9 cellular contexts compared by ENCODE assay signal in genomic region chr10:68231106-68231901, GRCh38. TPM values are rescaled to one million over a fixed set of nuclear protein-coding genes. Genes with fewer than 3 reads are reported as not detected.
A peak's percentile ranks its signal among the peaks of the same experiment; 100 is the strongest.
DNase-seq lines count a peak whose midpoint lies in the region; ATAC-seq, FAIRE-seq and TF ChIP-seq lines count a peak whose summit lies in the region.
"Had no signal": no experiment of that assay in that cellular context is flagged by ENCODE, and none has a peak within 500 bp of the region (broad histone marks: within the 10 kb centered on the region; RNA-seq: fewer than 3 reads in every experiment).

No MANE protein-coding gene starts in this region.

- H4K20me1 ChIP-seq in H9 (ENCODE audit: control insufficient read depth, insufficient read depth, insufficient read length) (no peaks in the 10 kb centered on the region), keratinocyte (ENCODE audit: control insufficient read depth, extremely low read depth, insufficient read depth, low read length) (no peaks in the 10 kb centered on the region), smooth muscle cell (ENCODE audit: low read depth) (no peaks in the 10 kb centered on the region)

- H3K27me3 ChIP-seq in H9 (ENCODE audit: insufficient read depth, low read length), result no peaks in the 10 kb centered on the region; the same call in 1 of the 2 replicates
- H3K27me3 ChIP-seq in keratinocyte (ENCODE audit: control insufficient read depth, extremely low read depth, insufficient read depth, low read length), result no peaks in the 10 kb centered on the region
- H3K27me3 ChIP-seq in smooth muscle cell (ENCODE audit: low read depth), result peaks cover 22% of the 10 kb centered on the region

- H3T11ph ChIP-seq in H9 (ENCODE audit: low read length), result no peak overlapping the region

- no peak overlapping the region for H3K4ac ChIP-seq in H9 (ENCODE audit: low read depth, low read length)

- H3K27ac Mint-ChIP-seq in H9, result peak overlapping the region in 2 of 3 experiments; percentile 52 to 92; a peak in 1 of 7 replicates
- H3K27ac Mint-ChIP-seq in central memory CD8-positive, alpha-beta T cell (ENCODE audit: low read depth), result no peak overlapping the region

- no peak overlapping the region for H4K91ac ChIP-seq in H9 (ENCODE audit: insufficient read length, low read depth, low read length)

- H3K4me1 ChIP-seq in H9 (ENCODE audit: insufficient read depth, low read length) (no peaks in the 10 kb centered on the region; the same call in 1 of the 2 replicates), keratinocyte (ENCODE audit: control insufficient read depth, extremely low read depth, insufficient read depth, low read length) (peaks cover 4% of the 10 kb centered on the region), smooth muscle cell (ENCODE audit: low read depth) (peaks cover 13% of the 10 kb centered on the region)

- FAIRE-seq in keratinocyte (lab: Jason Lieb, UNC), result no peak

- peak overlapping the region; percentile 61 for H3K18ac ChIP-seq in H9 (ENCODE audit: insufficient read length, low read depth, low read length)

- no peak for ATAC-seq in central memory CD8-positive, alpha-beta T cell (replicated peaks; ENCODE audit: extremely low read depth, poor library complexity, severe bottlenecking)

- H2BK5ac ChIP-seq in H9 (ENCODE audit: insufficient read length, low read length), result no peak overlapping the region

- H2AK5ac ChIP-seq in H9 (ENCODE audit: insufficient read length, low read length), result no peak overlapping the region

- H3K56ac ChIP-seq in H9 (ENCODE audit: insufficient read length, low read depth, low read length), result no peak overlapping the region

- H3K4me3 Mint-ChIP-seq in H9, result peak overlapping the region; percentile 78 to 82
- peak overlapping the region; percentile 63 for H3K4me3 Mint-ChIP-seq in central memory CD8-positive, alpha-beta T cell

- H3K9me1 ChIP-seq in keratinocyte (ENCODE audit: control insufficient read depth, extremely low read depth, insufficient read depth, low read length), result no peaks in the 10 kb centered on the region

- H3K36me3 Mint-ChIP-seq in H9 (ENCODE audit: insufficient read depth in 1 of 3, low read depth in 3 of 3), result no peaks in the 10 kb centered on the region
- no peaks in the 10 kb centered on the region for H3K36me3 Mint-ChIP-seq in central memory CD8-positive, alpha-beta T cell (ENCODE audit: insufficient read depth)

- peaks cover 3% of the 10 kb centered on the region for H3F3A ChIP-seq in smooth muscle cell (ENCODE audit: low read depth)

- H3K9me3 ChIP-seq in H9 (ENCODE audit: control insufficient read depth, low read depth, low read length), result no peaks in the 10 kb centered on the region
- no peaks in the 10 kb centered on the region for H3K9me3 ChIP-seq in keratinocyte (ENCODE audit: control insufficient read depth, low read depth, low read length)
- H3K9me3 ChIP-seq in smooth muscle cell (replicated peaks; ENCODE audit: low read depth), result no peaks in the 10 kb centered on the region

- TF ChIP-seq CTCF in GM12873 (IDR thresholded peaks at IDR 0.05; ENCODE audit: insufficient read depth, low read depth, low read length, missing control alignments), result peak; percentile 33
- peak; percentile 22; the same call in 1 of the 3 replicates for TF ChIP-seq CTCF in H9 (conservative IDR thresholded peaks at IDR 0.05)
- peak; percentile 23; the same call in 1 of the 2 replicates for TF ChIP-seq CTCF in LNCaP clone FGC (IDR thresholded peaks at IDR 0.05; ENCODE audit: control insufficient read depth, extremely low read depth, insufficient read depth)
- TF ChIP-seq CTCF in keratinocyte (optimal IDR thresholded peaks at IDR 0.05 in 1 of 3, IDR thresholded peaks at IDR 0.05 in 1 of 3, conservative IDR thresholded peaks at IDR 0.05 in 1 of 3; ENCODE audit: extremely low read depth in 1 of 3, insufficient read depth in 2 of 3, low read length in 3 of 3), result peak in 1 of 3 experiments; percentile 51
- no peak for TF ChIP-seq CTCF in smooth muscle cell (IDR thresholded peaks at IDR 0.05; ENCODE audit: borderline replicate concordance, insufficient read depth, poor library complexity, severe bottlenecking)

- no peak overlapping the region for H4K5ac ChIP-seq in H9 (ENCODE audit: insufficient read length, low read depth, low read length)

- H3K36me3 ChIP-seq in keratinocyte (ENCODE audit: control insufficient read depth in 2 of 2, extremely low read depth in 1 of 2, insufficient read depth in 2 of 2, low read length in 2 of 2) (no peaks in the 10 kb centered on the region), smooth muscle cell (ENCODE audit: low read depth) (no peaks in the 10 kb centered on the region)

- peak overlapping the region; percentile 72 for H3K4me2 ChIP-seq in H9 (ENCODE audit: insufficient read depth, insufficient read length, low read length)
- H3K4me2 ChIP-seq in keratinocyte (ENCODE audit: control insufficient read depth, extremely low read depth, insufficient read depth, low read depth, low read length), result peak overlapping the region; percentile 80
- peak overlapping the region; percentile 97 for H3K4me2 ChIP-seq in smooth muscle cell

- H2BK12ac ChIP-seq in H9 (ENCODE audit: insufficient read length, low read depth, low read length), result no peak overlapping the region

- DNase-seq in H9 (peak; percentile 82), LNCaP clone FGC (ENCODE audit: low read depth) (no peak), SW 1271 (lab: John Stamatoyannopoulos, UW) (peak; percentile 39 to 64), keratinocyte (ENCODE audit: low read depth, low spot score) (no peak), smooth muscle cell (lab: John Stamatoyannopoulos, UW; ENCODE audit: unreplicated experiment) (peak; percentile 41), AML-193 (lab: John Stamatoyannopoulos, UW) (no peak)
- DNase-seq in central memory CD8-positive, alpha-beta T cell (ENCODE audit: low spot score in 2 of 2), result no peak

- peak overlapping the region; percentile 58 for H3K9ac ChIP-seq in H9 (ENCODE audit: extremely low read depth, insufficient read length, low read length)
- H3K9ac ChIP-seq in keratinocyte (ENCODE audit: control insufficient read depth, extremely low read depth, insufficient read depth, low read length), result peak overlapping the region; percentile 65
- no peak overlapping the region for H3K9ac ChIP-seq in smooth muscle cell (ENCODE audit: low read depth)

- no peak overlapping the region for H2BK20ac ChIP-seq in H9 (ENCODE audit: low read depth, low read length, poor library complexity, severe bottlenecking)

- WGBS in H9 (ENCODE audit: extremely low coverage, insufficient read length, low lambda C conversion rate), result no CpG with 5 or more reads among the region's 83 CpGs
- WGBS in smooth muscle cell (ENCODE audit: low lambda C conversion rate), result 1% methylated on average over 82 of the region's 83 CpGs

- H3K79me1 ChIP-seq in H9 (ENCODE audit: insufficient read depth, low read depth, low read length, poor library complexity, severe bottlenecking), result no peaks in the 10 kb centered on the region

- no peak overlapping the region for H2BK15ac ChIP-seq in H9 (ENCODE audit: low read depth, low read length)

- H4K8ac ChIP-seq in H9 (replicated peaks; ENCODE audit: insufficient read length, low read depth, low read length), result no peak overlapping the region

- H2AFZ ChIP-seq in H9 (ENCODE audit: low read length), result no peak overlapping the region
- peak overlapping the region; percentile 98 for H2AFZ ChIP-seq in keratinocyte (ENCODE audit: control insufficient read depth, low read length)
- peak overlapping the region; percentile 93 for H2AFZ ChIP-seq in smooth muscle cell (ENCODE audit: low read depth)

- H3K23ac ChIP-seq in H9 (ENCODE audit: insufficient read length, low read depth, low read length), result no peak overlapping the region

- H3K4me3 ChIP-seq in LNCaP clone FGC (ENCODE audit: low read depth, low read length) (peak overlapping the region; percentile 45), keratinocyte (ENCODE audit: control insufficient read depth in 2 of 3, extremely low read depth in 1 of 3, insufficient read depth in 2 of 3, low read depth in 1 of 3, low read length in 3 of 3) (peak overlapping the region; percentile 49 to 70 (median 69)), smooth muscle cell (peak overlapping the region; percentile 54)

- no peak overlapping the region for H3K27ac ChIP-seq in H9 (ENCODE audit: insufficient read length, low read depth, low read length)
- no peak overlapping the region for H3K27ac ChIP-seq in keratinocyte (ENCODE audit: control insufficient read depth, insufficient read depth, low read length)
- H3K27ac ChIP-seq in smooth muscle cell (ENCODE audit: low read depth), result no peak overlapping the region

- H3K9me3 Mint-ChIP-seq in H9, result no peaks in the 10 kb centered on the region
- no peaks in the 10 kb centered on the region for H3K9me3 Mint-ChIP-seq in central memory CD8-positive, alpha-beta T cell

- dilution Hi-C loops in keratinocyte (cut with MboI; ENCODE audit: extremely low pct_ligation_motif_present, low sequenced_read_pairs), result no loop called here

- peaks cover 10 to 11% of the 10 kb centered on the region in 2 experiments for H3K4me1 Mint-ChIP-seq in H9
- peaks cover 10% of the 10 kb centered on the region for H3K4me1 Mint-ChIP-seq in central memory CD8-positive, alpha-beta T cell

- H3K27me3 Mint-ChIP-seq in H9 (ENCODE audit: low read depth), result peaks cover 49% of the 10 kb centered on the region
- H3K27me3 Mint-ChIP-seq in central memory CD8-positive, alpha-beta T cell, result peaks cover 55% of the 10 kb centered on the region

- H3K23me2 ChIP-seq in H9 (ENCODE audit: insufficient read length, low read depth, low read length, poor library complexity, severe bottlenecking), result peaks cover 8% of the 10 kb centered on the region

- peak overlapping the region; percentile 86 for H3K14ac ChIP-seq in H9 (ENCODE audit: insufficient read depth, low read length)

- H3K79me2 ChIP-seq in H9 (ENCODE audit: insufficient read depth, low read length) (no peaks in the 10 kb centered on the region), keratinocyte (ENCODE audit: control insufficient read depth, insufficient read depth, low read length) (no peaks in the 10 kb centered on the region), smooth muscle cell (ENCODE audit: low read depth) (no peaks in the 10 kb centered on the region)

- no peak overlapping the region for H2BK120ac ChIP-seq in H9 (ENCODE audit: low read depth, low read length, poor library complexity, severe bottlenecking)

RNA-seq across cellular contexts. Expression of gene ATOH7, which starts 0.6 kb away (rescaled TPM):
- total RNA-seq in H9 (2021), result 0.20 and 0.29 TPM in 2 replicates
- 0.04 to 0.07 TPM in 2 of 3 replicates, not detected in the other for polyA plus RNA-seq in keratinocyte
- polyA plus RNA-seq in keratinocyte (2011; ENCODE audit: low read depth), result not detected
- 0.05 TPM in 1 of 2 replicates, not detected in the other for polyA plus RNA-seq in keratinocyte (2011; cell fraction: cytosol; rRNA removed)
- polyA plus RNA-seq in keratinocyte (2011; cell fraction: nucleus; rRNA removed), result not detected in 2 replicates
- 0.07 TPM in 1 of 2 replicates, not detected in the other for polyA plus RNA-seq in keratinocyte (2012; ENCODE audit: low replicate concordance)
- not detected in 3 replicates for polyA minus RNA-seq in keratinocyte
- polyA minus RNA-seq in keratinocyte (2011; cell fraction: cytosol; rRNA and poly(A)+ RNA removed), result not detected
- not detected in 2 replicates for polyA minus RNA-seq in keratinocyte (2011; cell fraction: nucleus; rRNA and poly(A)+ RNA removed)
- total RNA-seq in smooth muscle cell, result 0.72 TPM in 1 of 2 replicates, not detected in the other
- 0.10 and 0.19 TPM in 2 replicates for polyA plus RNA-seq in smooth muscle cell
- total RNA-seq: subcutaneous adipose tissue had no signal

Comparison
In these comparisons a context has a peak if more than half of its experiments do, and no peak if none do; other contexts are left out.
1. DNase-seq: peak in H9 (single experiment), SW 1271 (2 of 2) and smooth muscle cell (single experiment); none in LNCaP clone FGC (single experiment), central memory CD8-positive, alpha-beta T cell (0 of 2), keratinocyte (single experiment) and AML-193 (0 of 2).
2. Peak in every context shown above with its lines, with median percentiles within 50 percentile points of each other: H3K4me2 ChIP-seq and H3K4me3 ChIP-seq.